In the genomic region with DNA sequence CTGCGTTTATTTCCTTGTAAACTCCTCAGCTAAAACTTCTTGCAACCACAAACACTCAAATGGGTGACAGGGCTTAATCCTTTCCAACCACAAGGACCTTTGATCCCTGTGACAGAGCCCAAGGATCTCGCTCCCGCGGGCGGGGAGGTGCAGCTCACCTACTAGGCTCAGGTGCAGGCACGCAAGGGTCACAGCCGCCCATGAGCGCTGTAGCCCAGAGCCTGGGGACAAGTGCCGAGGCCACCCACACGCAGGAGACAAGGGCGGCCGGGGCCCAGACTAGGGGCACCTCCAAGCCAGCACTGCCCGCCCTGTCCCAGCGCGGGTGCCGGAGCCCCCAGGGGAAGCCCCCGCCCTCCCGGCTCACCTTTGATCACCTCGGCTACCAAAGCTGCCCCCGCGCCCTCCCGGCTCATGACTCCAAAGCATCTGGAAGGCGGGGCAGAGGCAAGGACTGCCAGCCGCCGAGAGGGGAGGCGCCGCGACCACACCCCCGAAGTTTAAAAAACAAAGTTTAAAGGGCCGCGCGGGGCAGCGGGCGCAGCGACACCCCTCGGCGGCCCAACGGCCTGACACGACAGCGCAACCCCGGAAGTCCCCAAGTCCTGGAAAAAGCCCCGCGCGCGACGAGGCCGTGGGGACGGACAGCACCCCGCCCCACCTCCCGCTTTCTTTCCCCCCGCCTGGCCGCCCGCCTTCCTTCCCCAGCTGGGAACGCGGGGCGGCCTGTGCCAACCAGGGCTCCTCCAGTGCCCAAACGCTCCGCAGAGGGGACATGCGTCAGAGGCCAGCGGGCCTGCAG, we compare ENCODE assay signal across 8 cellular contexts. TPM values are rescaled to one million over a fixed set of nuclear protein-coding genes. Genes with fewer than 3 reads are reported as not detected.
DNase-seq lines count a peak whose midpoint lies in the region; ATAC-seq and TF ChIP-seq lines count a peak whose summit lies in the region.

No MANE protein-coding gene starts in this region.

- DNase-seq in A673 (ENCODE audit: low spot score) (peak; percentile 75), PC-3 (peak; percentile 71), fibroblast of gingiva (ENCODE audit: low read depth) (peak; percentile 61)
- DNase-seq in activated T-helper 1 cell treated with anti-CD3 and anti-CD28 coated beads, Interleukin-2, amount 50 U/mL, for 16 hours (ENCODE audit: low read depth in 1 of 2, low spot score in 1 of 2): peak; percentile 71 to 72
- peak; percentile 68 to 91 (median 79) for DNase-seq in naive thymus-derived CD8-positive, alpha-beta T cell

- peak overlapping the region; percentile 82 for H3K9ac ChIP-seq in PC-3 (ENCODE audit: low read length)

- TF ChIP-seq CTCF in A673 (conservative IDR thresholded peaks at IDR 0.05; ENCODE audit: low read depth, low read length) (peak; percentile 72), PC-3 (conservative IDR thresholded peaks at IDR 0.05; ENCODE audit: low read depth, low read length) (peak; percentile 55; the same call in 1 of the 2 replicates)

- H3K9me3 ChIP-seq in A673 (ENCODE audit: low read depth, low read length, poor library complexity, severe bottlenecking): no peaks in the 10 kb centered on the region
- no peaks in the 10 kb centered on the region for H3K9me3 ChIP-seq in PC-3 (ENCODE audit: low read length)

- peaks cover 0 to 16% (median 11%) of the 10 kb centered on the region in 3 donors for H3K36me3 Mint-ChIP-seq in naive thymus-derived CD8-positive, alpha-beta T cell
- H3K36me3 Mint-ChIP-seq in stimulated activated memory B cell treated with anti-CD40 and anti-IgM and Interleukin-4, amounts not matched to agents 10 μg/mL and 1 μg/mL and 100 μg/mL, for 72 hours: no peaks in the 10 kb centered on the region

- no peaks in the 10 kb centered on the region for H4K20me1 ChIP-seq in PC-3 (ENCODE audit: low read length)

- H3K27me3 ChIP-seq in A673 (replicated peaks; ENCODE audit: insufficient read depth, low read depth, low read length, poor library complexity) (no peaks in the 10 kb centered on the region), PC-3 (ENCODE audit: low read length) (no peaks in the 10 kb centered on the region)

- H3K9me2 ChIP-seq in PC-3 (replicated peaks; ENCODE audit: low read length): no peaks in the 10 kb centered on the region

- no peaks in the 10 kb centered on the region for H3F3A ChIP-seq in PC-3 (ENCODE audit: low read length, unreplicated experiment)

- H3K4me1 ChIP-seq in A673 (ENCODE audit: insufficient read depth, low read length, poor library complexity, severe bottlenecking) (peaks cover 13% of the 10 kb centered on the region), PC-3 (ENCODE audit: insufficient read depth, low read length) (peaks cover 17% of the 10 kb centered on the region)

- peaks cover 6 to 31% (median 23%) of the 10 kb centered on the region in 4 donors for H3K4me1 Mint-ChIP-seq in naive thymus-derived CD8-positive, alpha-beta T cell
- peaks cover 22% of the 10 kb centered on the region for H3K4me1 Mint-ChIP-seq in stimulated activated memory B cell treated with anti-CD40 and anti-IgM and Interleukin-4, amounts not matched to agents 10 μg/mL and 1 μg/mL and 100 μg/mL, for 72 hours

- intact Hi-C loops in A673 (cut with micrococcal nuclease; ENCODE audit: unreplicated experiment) (no loop called here), PC-3 (cut with micrococcal nuclease) (loop anchor here (2.0 to 5.0 kb wide), 2 partner anchors 51 to 84 kb away; a partner anchor contains a TSS)

- H3K36me3 ChIP-seq in A673 (ENCODE audit: insufficient read depth, low read length, poor library complexity, severe bottlenecking) (no peaks in the 10 kb centered on the region), PC-3 (ENCODE audit: low read depth, low read length) (no peaks in the 10 kb centered on the region)

- BruUV-seq in A673 (replicated peaks; lab: Mats Ljungman, UMichigan) (no TSS peak), PC-3 (replicated peaks; lab: Mats Ljungman, UMichigan) (no TSS peak)

- peak overlapping the region; percentile 96 for H3K4me2 ChIP-seq in PC-3 (ENCODE audit: low read length)

- H3K27me3 Mint-ChIP-seq in naive thymus-derived CD8-positive, alpha-beta T cell: peaks cover under 1 to 13% (median 7%) of the 10 kb centered on the region in 5 donors
- peaks cover 2% of the 10 kb centered on the region for H3K27me3 Mint-ChIP-seq in stimulated activated memory B cell treated with anti-CD40 and anti-IgM and Interleukin-4, amounts not matched to agents 10 μg/mL and 1 μg/mL and 100 μg/mL, for 72 hours

- CTCF ChIA-PET in A673 (lab: Charles Lee): interaction anchor here (0.6 kb wide), 1 partner anchor 52 kb away, joined by 4 read pairs; no protein-coding TSS in a partner anchor
- CTCF ChIA-PET in PC-3 (lab: Charles Lee): no interaction called here

- peak; percentile 38 for TF ChIP-seq POLR2A in GM18505 (IDR thresholded peaks at IDR 0.05; ENCODE audit: borderline replicate concordance, extremely low read depth, insufficient read depth, insufficient read length)

- POLR2A ChIA-PET in A673 (lab: Charles Lee; ENCODE audit: low non-redundant PET): no interaction called here
- POLR2A ChIA-PET in PC-3 (lab: Charles Lee; ENCODE audit: unreplicated experiment): interaction anchor here (0.6 to 0.7 kb wide), 3 partner anchors 14 to 734 kb away, joined by 3 to 14 read pairs (median 6); no protein-coding TSS in a partner anchor
- POLR2A ChIA-PET in naive thymus-derived CD8-positive, alpha-beta T cell (lab: Charles Lee): interaction anchor here (0.7 to 2.5 kb wide), 18 partner anchors 11 to 1833 kb away, joined by 3 to 51 read pairs (median 4); a partner anchor contains a TSS

- no peaks in the 10 kb centered on the region for H3K9me3 Mint-ChIP-seq in naive thymus-derived CD8-positive, alpha-beta T cell
- no peaks in the 10 kb centered on the region for H3K9me3 Mint-ChIP-seq in stimulated activated memory B cell treated with anti-CD40 and anti-IgM and Interleukin-4, amounts not matched to agents 10 μg/mL and 1 μg/mL and 100 μg/mL, for 72 hours

- peaks cover 5% of the 10 kb centered on the region; the same call in 1 of the 2 replicates for H3K79me2 ChIP-seq in PC-3 (ENCODE audit: low read length)

- ATAC-seq in GM18505 (IDR thresholded peaks at IDR 0.05; ENCODE audit: unreplicated experiment) (peak; percentile 86), HG02981 (IDR thresholded peaks at IDR 0.05; ENCODE audit: unreplicated experiment) (peak; percentile 89), PC-3 (peak; percentile 79)
- peak; percentile 84 to 87 for ATAC-seq in naive thymus-derived CD8-positive, alpha-beta T cell
- ATAC-seq in stimulated activated memory B cell treated with anti-CD40 and anti-IgM and Interleukin-4, amounts not matched to agents 10 μg/mL and 1 μg/mL and 100 μg/mL, for 72 hours: peak; percentile 94

- peak overlapping the region; percentile 77 for H3K4me3 ChIP-seq in A673 (ENCODE audit: low read depth, low read length, poor library complexity, severe bottlenecking)
- peak overlapping the region; percentile 85 for H3K4me3 ChIP-seq in PC-3 (ENCODE audit: low read length)

- peak overlapping the region; percentile 82 to 92 (median 88) for H3K4me3 Mint-ChIP-seq in naive thymus-derived CD8-positive, alpha-beta T cell
- peak overlapping the region; percentile 88 for H3K4me3 Mint-ChIP-seq in stimulated activated memory B cell treated with anti-CD40 and anti-IgM and Interleukin-4, amounts not matched to agents 10 μg/mL and 1 μg/mL and 100 μg/mL, for 72 hours

- H3K27ac ChIP-seq in A673 (ENCODE audit: low read depth, low read length, poor library complexity, severe bottlenecking): peak overlapping the region; percentile 69
- H3K27ac ChIP-seq in PC-3 (ENCODE audit: low read length): peak overlapping the region; percentile 53

- H2AFZ ChIP-seq in PC-3 (ENCODE audit: low read length): peak overlapping the region; percentile 83

- peak overlapping the region; percentile 79 to 95 (median 87) for H3K27ac Mint-ChIP-seq in naive thymus-derived CD8-positive, alpha-beta T cell
- peak overlapping the region; percentile 96 for H3K27ac Mint-ChIP-seq in stimulated activated memory B cell treated with anti-CD40 and anti-IgM and Interleukin-4, amounts not matched to agents 10 μg/mL and 1 μg/mL and 100 μg/mL, for 72 hours

RNA-seq across cellular contexts. Expression of a gene that starts 53.0 kb away (rescaled TPM):
- total RNA-seq in A673 (2021) (3.8 and 5.2 TPM in 2 replicates), PC-3 (2014; rRNA removed) (10.5 and 11.4 TPM in 2 replicates)
- total RNA-seq in naive thymus-derived CD8-positive, alpha-beta T cell: 10 to 100 TPM; 10.4 to 13.3 TPM
- 1 to 10 TPM; 3.8 to 7.1 (median 4.8) TPM for polyA plus RNA-seq in naive thymus-derived CD8-positive, alpha-beta T cell

Comparison
In these comparisons a context has a peak if more than half of its experiments do, and no peak if none do; other contexts are left out.
1. Peak in every context shown above with its lines: DNase-seq, ATAC-seq, H3K4me3 ChIP-seq and H3K27ac ChIP-seq.